In genomic region chr19:970695-971094, GRCh38 we compare ENCODE assay signal across 11 cellular contexts. TPM values are rescaled to one million over a fixed set of nuclear protein-coding genes. Genes with fewer than 3 reads are reported as not detected.
DNase-seq lines count a peak whose midpoint lies in the region; ATAC-seq and TF ChIP-seq lines count a peak whose summit lies in the region.
"Had no signal": no experiment of that assay in that cellular context is flagged by ENCODE, and none has a peak within 500 bp of the region (broad histone marks: within the 10 kb centered on the region; RNA-seq: fewer than 3 reads in every experiment).

No MANE protein-coding gene starts in this region.

- in situ Hi-C loops in transverse colon (cut with MboI; ENCODE audit: low pct_ligation_motif_present in 1 of 4, low pct_unique_long_range_greater_than_20kb in 1 of 4, low sequenced_read_pairs in 3 of 4): no loop called here

- H3K27me3 ChIP-seq in heart right ventricle: no peaks in the 10 kb centered on the region
- no peaks in the 10 kb centered on the region for H3K27me3 ChIP-seq in RWPE2 (ENCODE audit: insufficient read depth, poor library complexity, severe bottlenecking)
- no peaks in the 10 kb centered on the region for H3K27me3 ChIP-seq in transverse colon

- ATAC-seq in heart right ventricle (no peak), Right ventricle myocardium inferior (no peak), RWPE2 (ENCODE audit: low read depth) (no peak), HG02623 (IDR thresholded peaks at IDR 0.05; ENCODE audit: unreplicated experiment) (no peak), HG03457 (IDR thresholded peaks at IDR 0.05; ENCODE audit: unreplicated experiment) (no peak), GM18502 (IDR thresholded peaks at IDR 0.05; ENCODE audit: poor library complexity, unreplicated experiment) (no peak)

- TF ChIP-seq POLR2A in transverse colon (IDR thresholded peaks at IDR 0.05): no peak

- WGBS in heart right ventricle, 2 donors: 92 to 95% methylated on average over 14 of the region's 14 CpGs
- 94% methylated on average over 14 of the region's 14 CpGs; no CpG with 5 or more reads in 1 of the 2 donors for WGBS in transverse colon (ENCODE audit: low coverage in 1 of 2), 2 donors

- peak in 8 of 9 donors; percentile 14 to 49 (median 43) for TF ChIP-seq CTCF in heart right ventricle (IDR thresholded peaks at IDR 0.05)
- peak; percentile 36 for TF ChIP-seq CTCF in RWPE2 (IDR thresholded peaks at IDR 0.05; ENCODE audit: poor library complexity, severe bottlenecking)
- peak; percentile 69 for TF ChIP-seq CTCF in fibroblast of villous mesenchyme (IDR thresholded peaks at IDR 0.05; ENCODE audit: insufficient read depth, low read depth, low read length)
- TF ChIP-seq CTCF in transverse colon (IDR thresholded peaks at IDR 0.05): peak; percentile 29 to 45 (median 43)

- intact Hi-C loops in heart right ventricle (cut with DNase I) (loop anchor here in 2 of 10 donors (5.0 to 10.0 kb wide), 2 partner anchors 33 to 206 kb away; no protein-coding TSS in a partner anchor), Right ventricle myocardium inferior (cut with DNase I) (no loop called here), transverse colon (cut with DNase I; ENCODE audit: low total_unique reads) (loop anchor here (10.0 kb wide), 1 partner anchor 206 kb away; no protein-coding TSS in a partner anchor)

- H3K36me3 ChIP-seq in heart right ventricle (peaks cover 0 to 68% (median 23%) of the 10 kb centered on the region in 9 donors), RWPE2 (ENCODE audit: low read depth) (peaks cover 36% of the 10 kb centered on the region), transverse colon (peaks cover 0 to 40% (median 19%) of the 10 kb centered on the region in 4 donors)

- no peak overlapping the region for H3K4me3 ChIP-seq in heart right ventricle
- H3K4me3 ChIP-seq in RWPE2 (ENCODE audit: severe bottlenecking): no peak overlapping the region
- no peak overlapping the region for H3K4me3 ChIP-seq in fibroblast of villous mesenchyme (ENCODE audit: low read depth, low read length)
- no peak overlapping the region for H3K4me3 ChIP-seq in transverse colon

- H3K9me3 ChIP-seq in heart right ventricle (peaks cover 0 to 22% (median 9%) of the 10 kb centered on the region in 11 donors), RWPE2 (ENCODE audit: severe bottlenecking) (peaks cover 3% of the 10 kb centered on the region), transverse colon (peaks cover 8% of the 10 kb centered on the region in 2 donors)

- TF ChIP-seq EP300 in transverse colon (IDR thresholded peaks at IDR 0.05; ENCODE audit: low read depth): no peak

- H3K4me1 ChIP-seq in heart right ventricle: no peaks in the 10 kb centered on the region
- H3K4me1 ChIP-seq in RWPE2 (ENCODE audit: insufficient read depth, poor library complexity, severe bottlenecking): no peaks in the 10 kb centered on the region
- H3K4me1 ChIP-seq in transverse colon: no peaks in the 10 kb centered on the region

- H3K27ac ChIP-seq in heart right ventricle: no peak overlapping the region
- no peak overlapping the region for H3K27ac ChIP-seq in RWPE2 (ENCODE audit: poor library complexity, severe bottlenecking)
- H3K27ac ChIP-seq in transverse colon: no peak overlapping the region

- no peak for DNase-seq in heart right ventricle
- DNase-seq in Right ventricle myocardium inferior (ENCODE audit: missing footprints): no peak
- no peak for DNase-seq in RWPE2 (ENCODE audit: low spot score)
- DNase-seq in fibroblast of villous mesenchyme (ENCODE audit: low read depth): peak; percentile 28
- DNase-seq in transverse colon: no peak
- DNase-seq: hippocampal formation, NCI-H2029 treated with DMSO at 0.1 percent for 48 hours had no signal

RNA-seq across cellular contexts. Expression of gene WDR18, which starts 13.4 kb away (rescaled TPM):
- total RNA-seq in heart right ventricle: 10 to 100 TPM; 17.3 to 25.0 (median 20.3) TPM
- 10 to 100 TPM; 44.0 to 66.4 TPM for polyA plus RNA-seq in heart right ventricle
- 20.7 TPM for total RNA-seq in Right ventricle myocardium inferior
- 49.7 and 77.3 TPM in 2 replicates for total RNA-seq in fibroblast of villous mesenchyme
- total RNA-seq in transverse colon: 10 to 100 TPM; 23.1 to 47.4 (median 39.0) TPM

RNA-seq across cellular contexts. Expression of gene GRIN3B, which starts 29.5 kb away (rescaled TPM):
- total RNA-seq in heart right ventricle: under 1 TPM in 3 of 10 donors, not detected in 7; 0.08 to 0.10 (median 0.09) TPM
- polyA plus RNA-seq in heart right ventricle: under 1 TPM in 1 of 2 donors, not detected in 1; 0.01 TPM
- 0.35 TPM for total RNA-seq in Right ventricle myocardium inferior
- total RNA-seq in fibroblast of villous mesenchyme: under 0.01 TPM in 2 replicates
- total RNA-seq in transverse colon: 1 to 10 TPM in 1 of 4 donors, not detected in 3; 1.6 TPM
- total RNA-seq: urinary bladder had no signal

RNA-seq across cellular contexts. Expression of gene ARID3A, which starts 44.9 kb away (rescaled TPM):
- total RNA-seq in heart right ventricle (10 to 100 TPM in 1 of 10 donors, 1 to 10 TPM in 9; 3.0 to 11.7 (median 5.3) TPM), Right ventricle myocardium inferior (6.7 TPM), fibroblast of villous mesenchyme (39.3 and 45.8 TPM in 2 replicates), transverse colon (1 to 10 TPM; 2.2 to 8.7 (median 4.3) TPM)
- polyA plus RNA-seq in heart right ventricle: 1 to 10 TPM; 3.7 to 4.2 TPM

RNA-seq across cellular contexts. Expression of gene TMEM259, which starts 50.2 kb away (rescaled TPM):
- total RNA-seq in heart right ventricle (100 to 1,000 TPM in 8 of 10 donors, 10 to 100 TPM in 2; 94.3 to 141 (median 111) TPM), Right ventricle myocardium inferior (106 TPM), fibroblast of villous mesenchyme (79.2 and 84.6 TPM in 2 replicates), transverse colon (100 to 1,000 TPM; 226 to 676 (median 303) TPM)
- polyA plus RNA-seq in heart right ventricle: 100 to 1,000 TPM; 144 to 289 TPM

RNA-seq across cellular contexts. Expression of gene RNU6-2, which starts 50.6 kb away (rescaled TPM):
- total RNA-seq in heart right ventricle (not detected), Right ventricle myocardium inferior (not detected), fibroblast of villous mesenchyme (not detected in 2 replicates), transverse colon (not detected)
- polyA plus RNA-seq in heart right ventricle: not detected
- total RNA-seq: urinary bladder had no signal
- polyA plus RNA-seq: urinary bladder had no signal
